25 cellular contexts compared by ENCODE assay signal in genomic region chr2:233459426-233459825, GRCh38.
DNase-seq lines count a peak whose midpoint lies in the region; ATAC-seq, FAIRE-seq and TF ChIP-seq lines count a peak whose summit lies in the region.
"Had no signal": no experiment of that assay in that cellular context is flagged by ENCODE, and none has a peak within 500 bp of the region (broad histone marks: within the 10 kb centered on the region; RNA-seq: fewer than 3 reads in every experiment).

No MANE protein-coding gene starts in this region.

- peak; percentile 35 for DNase-seq in Right ventricle myocardium superior
- no peak for DNase-seq in left ventricle myocardium superior
- no peak for DNase-seq in IMR-90
- no peak for DNase-seq in HepG2 (ENCODE audit: low spot score)
- no peak for DNase-seq in stimulated activated effector memory CD8-positive, alpha-beta T cell treated with anti-CD3 and anti-CD28 coated beads, Interleukin-12 subunit alpha, Interleukin-12 subunit beta, amount 100 ng/mL, for 72 hours (ENCODE audit: low spot score in 2 of 2)
- DNase-seq in NCI-H226: no peak
- DNase-seq: 8988T; CD4-positive, CD25-positive, alpha-beta regulatory T cell; CD8-positive, alpha-beta memory T cell; COR-L47; DMS 273 treated with DMSO at 0.1 percent for 48 hours; DMS53; DND-41; EL; GOT3; H7; HFFc6 had no signal

- no peak overlapping the region for H2AK9ac ChIP-seq in IMR-90 (replicated peaks; ENCODE audit: low read depth, low read length, poor library complexity)

- TF ChIP-seq CTCF in IMR-90 (conservative IDR thresholded peaks at IDR 0.05; ENCODE audit: low read depth, low read length): no peak
- TF ChIP-seq CTCF in HepG2 (CRISPR knock-in tag; IDR thresholded peaks at IDR 0.05): no peak

- peaks cover 100% of the 10 kb centered on the region for H3K36me3 Mint-ChIP-seq in stimulated activated effector memory CD8-positive, alpha-beta T cell treated with anti-CD3 and anti-CD28 coated beads, Interleukin-12 subunit alpha, Interleukin-12 subunit beta, amount 100 ng/mL, for 72 hours

- TF ChIP-seq EP300 in HepG2 (IDR thresholded peaks at IDR 0.05; ENCODE audit: low read depth in 2 of 2, low read length in 2 of 2): no peak
- TF ChIP-seq EP300 in HepG2 (CRISPR knock-in tag; IDR thresholded peaks at IDR 0.05; ENCODE audit: borderline replicate concordance): no peak

- no peak overlapping the region for H4K5ac ChIP-seq in IMR-90 (ENCODE audit: low read depth, low read length)

- no peak overlapping the region for H3K14ac ChIP-seq in IMR-90 (replicated peaks; ENCODE audit: low read depth, low read length)

- H3K4me1 Mint-ChIP-seq in stimulated activated effector memory CD8-positive, alpha-beta T cell treated with anti-CD3 and anti-CD28 coated beads, Interleukin-12 subunit alpha, Interleukin-12 subunit beta, amount 100 ng/mL, for 72 hours: peaks cover 7% of the 10 kb centered on the region
- H3K4me1 Mint-ChIP-seq: B cell; CD4-positive, CD25-positive, alpha-beta regulatory T cell; CD8-positive, alpha-beta memory T cell had no signal

- TF ChIP-seq RAD21 in IMR-90 (IDR thresholded peaks at IDR 0.05; ENCODE audit: low read length) (no peak), HepG2 (CRISPR knock-in tag; IDR thresholded peaks at IDR 0.05) (no peak)

- dilution Hi-C loops in IMR-90 (cut with HindIII; ENCODE audit: low sequenced_read_pairs, unreplicated experiment): no loop called here

- H3K18ac ChIP-seq in IMR-90 (ENCODE audit: low read depth, low read length): no peak overlapping the region

- no peak overlapping the region for H2BK20ac ChIP-seq in IMR-90 (ENCODE audit: low read depth, low read length)

- BruUV-seq in IMR-90 (replicated peaks; lab: Mats Ljungman, UMichigan) (no TSS peak), HepG2 (replicated peaks; lab: Mats Ljungman, UMichigan) (no TSS peak)

- H4K91ac ChIP-seq in IMR-90 (ENCODE audit: insufficient read depth, low read depth, low read length): no peak overlapping the region

- H3K9me3 ChIP-seq in IMR-90 (ENCODE audit: control insufficient read depth, insufficient read depth, low read length) (no peaks in the 10 kb centered on the region), HepG2 (ENCODE audit: low read length) (no peaks in the 10 kb centered on the region)
- H3K9me3 ChIP-seq: BLaER1 treated with 17β-estradiol and CSF1 and Interleukin-3, amounts not matched to agents 10 nM and 100 nM had no signal

- H3K9me1 ChIP-seq in IMR-90 (ENCODE audit: insufficient read depth, low read length): peaks cover 4% of the 10 kb centered on the region; the same call in 1 of the 2 replicates

- no peak for TF ChIP-seq POLR2A in IMR-90 (IDR thresholded peaks at IDR 0.05; ENCODE audit: low read depth, low read length)
- TF ChIP-seq POLR2A in HepG2 (IDR thresholded peaks at IDR 0.05; ENCODE audit: insufficient read depth in 1 of 2, low read depth in 2 of 2, low read length in 2 of 2): no peak

- FAIRE-seq in HepG2 (lab: Jason Lieb, UNC): no peak
- FAIRE-seq: GM12892, GM18507, HTR-8/SVneo had no signal

- no peak overlapping the region for H3K4ac ChIP-seq in IMR-90 (ENCODE audit: low read depth, low read length)

- in situ Hi-C loops in IMR-90 (cut with MboI; ENCODE audit: low sequenced_read_pairs): loop anchor here (25.0 kb wide), 1 partner anchor 378 kb away; no protein-coding TSS in a partner anchor
- in situ Hi-C loops in HepG2 (cut with HindIII; ENCODE audit: extremely low pct_ligation_motif_present, low pct_unique_long_range_greater_than_20kb): no loop called here

- H3K9ac ChIP-seq in IMR-90 (ENCODE audit: low read depth, low read length) (no peak overlapping the region), HepG2 (ENCODE audit: insufficient read depth, low read depth, low read length) (no peak overlapping the region)
- H3K9ac ChIP-seq: BLaER1 treated with 17β-estradiol and CSF1 and Interleukin-3, amounts not matched to agents 10 nM and 100 nM had no signal

- no peaks in the 10 kb centered on the region for H3K79me2 ChIP-seq in HepG2 (ENCODE audit: insufficient read depth, low read length)

- H2BK5ac ChIP-seq in IMR-90 (ENCODE audit: low read depth, low read length, poor library complexity, severe bottlenecking): no peak overlapping the region

- no peaks in the 10 kb centered on the region for H3K4me1 ChIP-seq in IMR-90 (ENCODE audit: control insufficient read depth, insufficient read depth, low read length)
- H3K4me1 ChIP-seq in HepG2 (ENCODE audit: insufficient read depth, low read length): peaks cover 20% of the 10 kb centered on the region

- H3K27ac ChIP-seq in IMR-90 (ENCODE audit: insufficient read depth, low read length): no peak overlapping the region
- H3K27ac ChIP-seq in HepG2 (ENCODE audit: extremely low read length, insufficient read depth, low read length): no peak overlapping the region
- H3K27ac ChIP-seq: BLaER1 treated with 17β-estradiol and CSF1 and Interleukin-3, amounts not matched to agents 10 nM and 100 nM had no signal

- H2BK15ac ChIP-seq in IMR-90 (ENCODE audit: low read depth, low read length): no peak overlapping the region

- H3K79me1 ChIP-seq in IMR-90 (ENCODE audit: low read depth in 1 of 2, low read length in 2 of 2): no peaks in the 10 kb centered on the region

- H3K4me2 ChIP-seq in IMR-90 (ENCODE audit: low read depth, low read length): no peak overlapping the region
- H3K4me2 ChIP-seq in HepG2 (ENCODE audit: low read depth, low read length): no peak overlapping the region
- H3K4me2 ChIP-seq: BLaER1 treated with 17β-estradiol and CSF1 and Interleukin-3, amounts not matched to agents 10 nM and 100 nM had no signal

- no peak overlapping the region for H4K8ac ChIP-seq in IMR-90 (ENCODE audit: low read depth in 2 of 2, low read length in 2 of 2)

- H2AFZ ChIP-seq in IMR-90 (replicated peaks; ENCODE audit: low read length, poor library complexity) (peak overlapping the region; percentile 23), HepG2 (ENCODE audit: low read length) (no peak overlapping the region)

- H3K4me3 ChIP-seq in IMR-90 (ENCODE audit: insufficient read depth, low read depth, low read length): no peak overlapping the region
- no peak overlapping the region for H3K4me3 ChIP-seq in HepG2 (replicated peaks in 1 of 3; ENCODE audit: insufficient read depth in 1 of 3, low read depth in 2 of 3, low read length in 3 of 3)
- H3K4me3 ChIP-seq: BLaER1 treated with 17β-estradiol and CSF1 and Interleukin-3, amounts not matched to agents 10 nM and 100 nM had no signal

- no peak overlapping the region for H2BK120ac ChIP-seq in IMR-90 (ENCODE audit: low read depth, low read length)

- H3K36me3 ChIP-seq in IMR-90 (ENCODE audit: control insufficient read depth, insufficient read depth, low read length): peaks cover 56% of the 10 kb centered on the region
- H3K36me3 ChIP-seq in HepG2 (replicated peaks in 1 of 2; ENCODE audit: control insufficient read depth in 1 of 2, insufficient read depth in 2 of 2, low read length in 2 of 2): peaks cover 46 to 71% of the 10 kb centered on the region in 2 experiments

- no peak for ATAC-seq in Right ventricle myocardium superior (ENCODE audit: poor library complexity)
- ATAC-seq in left ventricle myocardium superior: no peak
- no peak for ATAC-seq in IMR-90 (ENCODE audit: low read depth)
- no peak for ATAC-seq in HepG2
- no peak for ATAC-seq in stimulated activated effector memory CD8-positive, alpha-beta T cell treated with anti-CD3 and anti-CD28 coated beads, Interleukin-12 subunit alpha, Interleukin-12 subunit beta, amount 100 ng/mL, for 72 hours
- ATAC-seq in GM18511 (IDR thresholded peaks at IDR 0.05; ENCODE audit: unreplicated experiment): no peak
- ATAC-seq in GM19035 (IDR thresholded peaks at IDR 0.05; ENCODE audit: unreplicated experiment): no peak
- ATAC-seq: HCT116 had no signal

- POLR2A ChIA-PET in IMR-90 (lab: Charles Lee; ENCODE audit: unreplicated experiment): no interaction called here
- POLR2A ChIA-PET in HepG2 (lab: Yijun Ruan, JAX): no interaction called here

- no peak overlapping the region for H3K56ac ChIP-seq in IMR-90 (ENCODE audit: extremely low read depth, insufficient read depth, low read length)

- whole genome bisulfite sequencing in IMR-90 (ENCODE audit: extremely low coverage in 2 of 2, insufficient read length in 1 of 2), 2 experiments: 98% methylated on average over 8 of the region's 10 CpGs; no CpG with 5 or more reads in 1 of the 2 experiments
- 99% methylated on average over 10 of the region's 10 CpGs for WGBS in HepG2 (ENCODE audit: low lambda C conversion rate)

- peak overlapping the region; percentile 63 for H3K27ac Mint-ChIP-seq in stimulated activated effector memory CD8-positive, alpha-beta T cell treated with anti-CD3 and anti-CD28 coated beads, Interleukin-12 subunit alpha, Interleukin-12 subunit beta, amount 100 ng/mL, for 72 hours
- H3K27ac Mint-ChIP-seq: B cell, HFFc6 had no signal

- H4K20me1 ChIP-seq in IMR-90 (ENCODE audit: insufficient read depth, low read length) (no peaks in the 10 kb centered on the region), HepG2 (ENCODE audit: insufficient read depth, low read length) (no peaks in the 10 kb centered on the region)

- no peak overlapping the region for H2AK5ac ChIP-seq in IMR-90 (ENCODE audit: low read depth, low read length)

- CTCF ChIA-PET in IMR-90 (lab: Yijun Ruan, JAX): interaction anchor here (0.9 kb wide), 1 partner anchor 10 kb away, joined by 3 read pairs; no protein-coding TSS in a partner anchor
- CTCF ChIA-PET in HepG2 (lab: Yijun Ruan, JAX; ENCODE audit: low intra/inter-chr PET ratio, low total read pairs): no interaction called here

- no peak overlapping the region for H3K4me3 Mint-ChIP-seq in stimulated activated effector memory CD8-positive, alpha-beta T cell treated with anti-CD3 and anti-CD28 coated beads, Interleukin-12 subunit alpha, Interleukin-12 subunit beta, amount 100 ng/mL, for 72 hours
- H3K4me3 Mint-ChIP-seq: B cell; CD4-positive, CD25-positive, alpha-beta regulatory T cell; CD8-positive, alpha-beta memory T cell; HFFc6 had no signal

- no peaks in the 10 kb centered on the region for H3K27me3 ChIP-seq in IMR-90 (ENCODE audit: control insufficient read depth, insufficient read depth, low read length)
- no peaks in the 10 kb centered on the region for H3K27me3 ChIP-seq in HepG2 (ENCODE audit: control insufficient read depth in 1 of 2, insufficient read depth in 2 of 2, low read length in 2 of 2)
- H3K27me3 ChIP-seq: BLaER1 treated with 17β-estradiol and CSF1 and Interleukin-3, amounts not matched to agents 10 nM and 100 nM had no signal

- no peaks in the 10 kb centered on the region for H3K9me3 Mint-ChIP-seq in stimulated activated effector memory CD8-positive, alpha-beta T cell treated with anti-CD3 and anti-CD28 coated beads, Interleukin-12 subunit alpha, Interleukin-12 subunit beta, amount 100 ng/mL, for 72 hours
- H3K9me3 Mint-ChIP-seq: CD4-positive, CD25-positive, alpha-beta regulatory T cell; CD8-positive, alpha-beta memory T cell; HFFc6 had no signal

- H3K23ac ChIP-seq in IMR-90 (ENCODE audit: low read depth, low read length): no peak overlapping the region

- intact Hi-C loops in Right ventricle myocardium superior (cut with DNase I) (no loop called here), left ventricle myocardium superior (cut with micrococcal nuclease) (no loop called here), IMR-90 (cut with micrococcal nuclease) (no loop called here), HepG2 (cut with micrococcal nuclease; ENCODE audit: unreplicated experiment) (no loop called here)

TF ChIP-seq in IMR-90, 13 proteins besides CTCF, POLR2A, EP300 and RAD21 (continues in another document):
- no peak for TF ChIP-seq BHLHE40 (IDR thresholded peaks at IDR 0.05; ENCODE audit: low read depth, low read length)
